ENCODE assay signal across 9 cellular contexts in the genomic region with DNA sequence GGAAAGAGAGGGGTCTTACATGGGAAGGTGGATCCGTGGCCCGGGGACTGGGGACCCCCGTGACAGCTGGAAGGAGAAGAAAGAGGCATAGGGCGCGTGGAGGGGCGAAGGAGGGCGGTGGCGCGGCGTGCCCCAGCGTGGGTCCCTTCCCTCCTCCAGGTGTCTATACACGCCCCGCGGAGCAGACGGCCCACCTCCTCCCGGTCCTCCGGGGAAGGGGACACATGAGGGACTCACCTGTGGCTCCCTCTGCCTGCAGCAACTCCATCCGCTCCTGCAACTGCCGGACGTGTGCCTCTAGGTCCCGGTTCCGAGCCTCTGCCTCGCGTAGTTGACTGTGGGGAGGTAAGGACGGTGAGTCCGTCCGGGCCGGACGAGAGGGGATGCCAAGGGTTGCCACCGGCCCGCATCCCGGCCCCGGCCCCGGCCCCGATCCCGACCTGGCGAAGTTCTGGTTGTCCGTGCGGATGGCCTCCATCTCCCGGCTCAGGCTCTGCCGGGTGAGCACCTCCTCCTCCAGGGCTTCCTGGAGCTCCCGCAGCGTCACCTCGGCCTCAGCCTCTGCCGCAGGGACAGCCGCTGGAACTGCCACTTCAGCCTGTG. TPM values are rescaled to one million over a fixed set of nuclear protein-coding genes. Genes with fewer than 3 reads are reported as not detected.
DNase-seq lines count a peak whose midpoint lies in the region; ATAC-seq, FAIRE-seq and TF ChIP-seq lines count a peak whose summit lies in the region.
"Had no signal": no experiment of that assay in that cellular context is flagged by ENCODE, and none has a peak within 500 bp of the region (broad histone marks: within the 10 kb centered on the region; RNA-seq: fewer than 3 reads in every experiment).

No MANE protein-coding gene starts in this region.

- H3K36me3 Mint-ChIP-seq in endodermal cell (ENCODE audit: low read depth) = peaks cover 25% of the 10 kb centered on the region
- no peaks in the 10 kb centered on the region for H3K36me3 Mint-ChIP-seq in natural killer cell treated with Interleukin-12 subunit alpha and Interleukin-12 subunit beta and Interleukin-15 and Interleukin-18, amount 100 ng/mL, for 72 hours

- H3K9me3 ChIP-seq in HUES64 (ENCODE audit: insufficient read depth, low read depth, low read length) (no peaks in the 10 kb centered on the region), endodermal cell (ENCODE audit: control insufficient read depth, low read length) (no peaks in the 10 kb centered on the region)

- H3K4me1 ChIP-seq in HUES64 (ENCODE audit: insufficient read depth, low read length) (0 out of 2 replicates have a peak, but pooled peaks cover 8% of the 10 kb centered on the region), endodermal cell (ENCODE audit: control insufficient read depth, insufficient read depth, low read length) (no peaks in the 10 kb centered on the region)

- peaks cover 9% of the 10 kb centered on the region for H3K4me1 Mint-ChIP-seq in endodermal cell
- H3K4me1 Mint-ChIP-seq in natural killer cell treated with Interleukin-12 subunit alpha and Interleukin-12 subunit beta and Interleukin-15 and Interleukin-18, amount 100 ng/mL, for 72 hours (ENCODE audit: low read depth in 2 of 2) = peaks cover 4 to 14% of the 10 kb centered on the region in 2 donors

- no peak for FAIRE-seq in HTR-8/SVneo (lab: Jason Lieb, UNC)

- WGBS in HUES64 = 49% methylated on average over 46 of the region's 46 CpGs
- WGBS in endodermal cell (ENCODE audit: insufficient coverage in 1 of 2, insufficient read length in 1 of 2), 2 experiments = 83 to 86% methylated on average over 22 to 46 of the region's 46 CpGs

- H3K36me3 ChIP-seq in HUES64 (ENCODE audit: insufficient read depth, low read length) (peaks cover under 1% of the 10 kb centered on the region; the same call in 1 of the 2 replicates), endodermal cell (ENCODE audit: control insufficient read depth, insufficient read depth, low read length) (peaks cover 5% of the 10 kb centered on the region)

- H3K9ac ChIP-seq in HUES64 (ENCODE audit: low read depth, low read length) (peak overlapping the region; percentile 60), endodermal cell (ENCODE audit: extremely low read depth, low read length, poor library complexity, severe bottlenecking) (peak overlapping the region; percentile 30)

- peak overlapping the region; percentile 83 for H3K4me3 ChIP-seq in HUES64 (ENCODE audit: low read length)
- H3K4me3 ChIP-seq in endodermal cell (ENCODE audit: low read length) = peak overlapping the region; percentile 73

- peak overlapping the region; percentile 98 for H3K27ac Mint-ChIP-seq in endodermal cell
- no peak overlapping the region for H3K27ac Mint-ChIP-seq in natural killer cell treated with Interleukin-12 subunit alpha and Interleukin-12 subunit beta and Interleukin-15 and Interleukin-18, amount 100 ng/mL, for 72 hours

- TF ChIP-seq CTCF in 22Rv1 (IDR thresholded peaks at IDR 0.05) (no peak), endodermal cell (conservative IDR thresholded peaks at IDR 0.05) (no peak)

- H3K4me3 Mint-ChIP-seq in endodermal cell = peak overlapping the region; percentile 95
- peak overlapping the region; percentile 39 for H3K4me3 Mint-ChIP-seq in natural killer cell treated with Interleukin-12 subunit alpha and Interleukin-12 subunit beta and Interleukin-15 and Interleukin-18, amount 100 ng/mL, for 72 hours

- H3K9me3 Mint-ChIP-seq in endodermal cell = no peaks in the 10 kb centered on the region
- H3K9me3 Mint-ChIP-seq in natural killer cell treated with Interleukin-12 subunit alpha and Interleukin-12 subunit beta and Interleukin-15 and Interleukin-18, amount 100 ng/mL, for 72 hours = no peaks in the 10 kb centered on the region

- peak overlapping the region; percentile 96 for H3K27ac ChIP-seq in 22Rv1
- no peak overlapping the region for H3K27ac ChIP-seq in HUES64 (ENCODE audit: low read depth, low read length)
- H3K27ac ChIP-seq in endodermal cell (ENCODE audit: low read depth, low read length) = no peak overlapping the region

- DNase-seq in endodermal cell (peak; percentile 74), HTR-8/SVneo (ENCODE audit: insufficient read length, low spot score) (no peak), epidermal melanocyte (ENCODE audit: insufficient read length, low spot score) (no peak)
- no peak for DNase-seq in natural killer cell treated with Interleukin-12 subunit alpha and Interleukin-12 subunit beta and Interleukin-15 and Interleukin-18, amount 100 ng/mL, for 72 hours (ENCODE audit: low spot score)
- DNase-seq: DND-41 had no signal

- no peak for ATAC-seq in natural killer cell treated with Interleukin-12 subunit alpha and Interleukin-12 subunit beta and Interleukin-15 and Interleukin-18, amount 100 ng/mL, for 72 hours
- ATAC-seq in GM21528 (IDR thresholded peaks at IDR 0.05; ENCODE audit: low FRiP score, unreplicated experiment) (no peak), HG03108 (IDR thresholded peaks at IDR 0.05; ENCODE audit: unreplicated experiment) (no peak)

- H3K27me3 ChIP-seq in HUES64 (ENCODE audit: insufficient read depth, low read length) (no peaks in the 10 kb centered on the region), endodermal cell (ENCODE audit: control insufficient read depth, insufficient read depth, low read length, poor library complexity, severe bottlenecking) (no peaks in the 10 kb centered on the region)

- H3K27me3 Mint-ChIP-seq in endodermal cell (ENCODE audit: insufficient read depth) = no peaks in the 10 kb centered on the region
- no peaks in the 10 kb centered on the region for H3K27me3 Mint-ChIP-seq in natural killer cell treated with Interleukin-12 subunit alpha and Interleukin-12 subunit beta and Interleukin-15 and Interleukin-18, amount 100 ng/mL, for 72 hours

RNA-seq across cellular contexts. Expression of gene SIX5, which starts 2.4 kb away (rescaled TPM):
- 21.2 TPM for polyA plus RNA-seq in HUES64 (2013, experiment 1 of 2)
- 21.5 TPM for polyA plus RNA-seq in HUES64 (2013, experiment 2 of 2)
- total RNA-seq in endodermal cell = 10 to 100 TPM; 41.6 to 46.4 TPM
- polyA plus RNA-seq in endodermal cell (2013, experiment 1 of 2) = 38.7 TPM
- polyA plus RNA-seq in endodermal cell (2013, experiment 2 of 2) = 33.4 TPM
- total RNA-seq in natural killer cell treated with Interleukin-12 subunit alpha and Interleukin-12 subunit beta and Interleukin-15 and Interleukin-18, amount 100 ng/mL, for 72 hours = 1 to 10 TPM; 3.0 to 3.6 TPM

RNA-seq across cellular contexts. Expression of gene DMPK, which starts 10.9 kb away (rescaled TPM):
- 17.9 TPM for polyA plus RNA-seq in HUES64 (2013, experiment 1 of 2)
- 14.0 TPM for polyA plus RNA-seq in HUES64 (2013, experiment 2 of 2)
- 10 to 100 TPM; 58.8 to 75.9 TPM for total RNA-seq in endodermal cell
- 50.5 TPM for polyA plus RNA-seq in endodermal cell (2013, experiment 1 of 2)
- polyA plus RNA-seq in endodermal cell (2013, experiment 2 of 2) = 46.7 TPM
- 10 to 100 TPM; 40.8 to 51.1 TPM for total RNA-seq in natural killer cell treated with Interleukin-12 subunit alpha and Interleukin-12 subunit beta and Interleukin-15 and Interleukin-18, amount 100 ng/mL, for 72 hours

RNA-seq across cellular contexts. Expression of gene DMWD, which starts 21.2 kb away (rescaled TPM):
- 25.0 TPM for polyA plus RNA-seq in HUES64 (2013, experiment 1 of 2)
- polyA plus RNA-seq in HUES64 (2013, experiment 2 of 2) = 25.9 TPM
- total RNA-seq in endodermal cell = 10 to 100 TPM; 86.4 to 86.9 TPM
- 61.6 TPM for polyA plus RNA-seq in endodermal cell (2013, experiment 1 of 2)
- 53.9 TPM for polyA plus RNA-seq in endodermal cell (2013, experiment 2 of 2)
- total RNA-seq in natural killer cell treated with Interleukin-12 subunit alpha and Interleukin-12 subunit beta and Interleukin-15 and Interleukin-18, amount 100 ng/mL, for 72 hours = 10 to 100 TPM; 51.3 to 76.6 TPM

RNA-seq across cellular contexts. Expression of gene MEIOSIN, which starts 38.2 kb away (rescaled TPM):
- polyA plus RNA-seq in HUES64 (2013, experiment 1 of 2) = not detected
- 0.13 TPM for polyA plus RNA-seq in HUES64 (2013, experiment 2 of 2)
- total RNA-seq in endodermal cell = not detected
- polyA plus RNA-seq in endodermal cell (2013, experiment 1 of 2) = not detected
- not detected for polyA plus RNA-seq in endodermal cell (2013, experiment 2 of 2)
- not detected for total RNA-seq in natural killer cell treated with Interleukin-12 subunit alpha and Interleukin-12 subunit beta and Interleukin-15 and Interleukin-18, amount 100 ng/mL, for 72 hours

RNA-seq across cellular contexts. Expression of gene FBXO46, which starts 40.7 kb away (rescaled TPM):
- 14.2 TPM for polyA plus RNA-seq in HUES64 (2013, experiment 1 of 2)
- polyA plus RNA-seq in HUES64 (2013, experiment 2 of 2) = 13.4 TPM
- 10 to 100 TPM; 36.5 to 42.8 TPM for total RNA-seq in endodermal cell
- polyA plus RNA-seq in endodermal cell (2013, experiment 1 of 2) = 17.2 TPM
- 15.6 TPM for polyA plus RNA-seq in endodermal cell (2013, experiment 2 of 2)
- total RNA-seq in natural killer cell treated with Interleukin-12 subunit alpha and Interleukin-12 subunit beta and Interleukin-15 and Interleukin-18, amount 100 ng/mL, for 72 hours = 10 to 100 TPM; 36.9 to 53.8 TPM

Comparison
In these comparisons a context has a peak if more than half of its experiments do, and no peak if none do; other contexts are left out.
1. RNA of gene SIX5, which starts 2.4 kb away (total RNA-seq): 41.6 to 46.4 TPM in endodermal cell; 3.0 to 3.6 TPM in natural killer cell treated with Interleukin-12 subunit alpha and Interleukin-12 subunit beta and Interleukin-15 and Interleukin-18, amount 100 ng/mL, for 72 hours; every median in the first group is over 4 times any median in the second.